In the genomic region with DNA sequence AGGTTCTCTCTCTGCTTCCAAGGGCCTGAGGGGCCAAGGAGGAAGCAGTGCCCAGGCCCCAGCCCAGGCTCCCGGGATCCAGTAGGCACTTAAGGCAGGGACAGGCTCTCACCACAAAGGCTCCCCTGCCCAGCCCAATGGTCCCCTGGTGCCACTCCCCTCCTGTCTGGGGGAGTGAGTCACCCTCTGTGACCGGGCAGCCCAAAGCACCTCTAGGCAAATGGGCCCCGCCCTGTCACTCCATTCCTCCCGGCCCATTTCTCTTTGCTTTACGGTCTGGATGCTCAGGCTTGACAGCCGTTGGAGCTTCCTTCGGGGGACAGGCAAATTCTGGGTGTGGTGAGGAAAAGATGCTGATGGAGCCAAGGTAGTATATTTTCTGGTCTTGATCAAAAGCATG, we compare ENCODE assay signal across 18 cellular contexts. TPM values are rescaled to one million over a fixed set of nuclear protein-coding genes. Genes with fewer than 3 reads are reported as not detected.
DNase-seq lines count a peak whose midpoint lies in the region; ATAC-seq and TF ChIP-seq lines count a peak whose summit lies in the region.
"Had no signal": no experiment of that assay in that cellular context is flagged by ENCODE, and none has a peak within 500 bp of the region (broad histone marks: within the 10 kb centered on the region; RNA-seq: fewer than 3 reads in every experiment).

A gene with protein sequence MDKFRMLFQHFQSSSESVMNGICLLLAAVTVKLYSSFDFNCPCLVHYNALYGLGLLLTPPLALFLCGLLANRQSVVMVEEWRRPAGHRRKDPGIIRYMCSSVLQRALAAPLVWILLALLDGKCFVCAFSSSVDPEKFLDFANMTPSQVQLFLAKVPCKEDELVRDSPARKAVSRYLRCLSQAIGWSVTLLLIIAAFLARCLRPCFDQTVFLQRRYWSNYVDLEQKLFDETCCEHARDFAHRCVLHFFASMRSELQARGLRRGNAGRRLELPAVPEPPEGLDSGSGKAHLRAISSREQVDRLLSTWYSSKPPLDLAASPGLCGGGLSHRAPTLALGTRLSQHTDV (minus strand): TSS at position 106 of the 400 bp plus-strand sequence. CDS start 208 bp downstream, outside the sequence.

- H3K9me2 ChIP-seq in PC-9 (ENCODE audit: insufficient read depth): no peaks in the 10 kb centered on the region

- peaks cover 4% of the 10 kb centered on the region; the same call in 1 of the 2 replicates for H3K79me2 ChIP-seq in PC-9 (ENCODE audit: low read depth)

- peaks cover 9% of the 10 kb centered on the region; the same call in 1 of the 2 replicates for H3F3A ChIP-seq in PC-9 (ENCODE audit: insufficient read depth, low read depth)

- peaks cover 46% of the 10 kb centered on the region for H3K4me1 ChIP-seq in PC-9 (replicated peaks; ENCODE audit: insufficient read depth)
- H3K4me1 ChIP-seq in upper lobe of right lung: no peaks in the 10 kb centered on the region
- peaks cover 0 to 8% (median 3%) of the 10 kb centered on the region in 4 donors for H3K4me1 ChIP-seq in esophagus muscularis mucosa

- peak within 1 kb of the TSS; percentile 59 for H3K27ac Mint-ChIP-seq in T-helper 1 cell treated with Interleukin-12 subunit alpha and Interleukin-12 subunit beta and Interleukin-4 antibody, amounts not matched to agents 30 μg/mL and 1 μg/mL, for 36 hours
- H3K27ac Mint-ChIP-seq: activated CD4-positive, alpha-beta memory T cell treated with anti-CD3 and anti-CD28 coated beads for 36 hours; T-cell had no signal

- no peaks in the 10 kb centered on the region for H3K27me3 ChIP-seq in PC-9 (ENCODE audit: insufficient read depth, low read depth)
- H3K27me3 ChIP-seq in upper lobe of right lung: no peaks in the 10 kb centered on the region
- peaks cover 0 to 6% (median 0%) of the 10 kb centered on the region in 4 donors for H3K27me3 ChIP-seq in esophagus muscularis mucosa
- H3K27me3 ChIP-seq: cardiac muscle cell, heart right ventricle had no signal

- POLR2A ChIA-PET in PC-9 (lab: Charles Lee; ENCODE audit: unreplicated experiment): no interaction called here

- DNase-seq in T-helper 1 cell: no peak
- DNase-seq in PC-9: peak; percentile 80
- DNase-seq in islet precursor cell: peak; percentile 89
- no peak for DNase-seq in upper lobe of right lung
- no peak for DNase-seq in NCI-H2196 (lab: John Stamatoyannopoulos, UW; ENCODE audit: unreplicated experiment)
- no peak for DNase-seq in CD1c-positive myeloid dendritic cell (ENCODE audit: extremely low spot score)
- DNase-seq in esophagus muscularis mucosa (ENCODE audit: extremely low spot score): no peak
- DNase-seq: ACHN; activated CD4-positive, alpha-beta memory T cell treated with anti-CD3 and anti-CD28 coated beads for 36 hours; DMS79 treated with DMSO at 0.1 percent for 48 hours; heart right ventricle; left ventricle myocardium inferior; NCI-H2081; T-cell; tibial artery had no signal

- peaks cover under 1% of the 10 kb centered on the region for H3K36me3 Mint-ChIP-seq in T-helper 1 cell treated with Interleukin-12 subunit alpha and Interleukin-12 subunit beta and Interleukin-4 antibody, amounts not matched to agents 30 μg/mL and 1 μg/mL, for 36 hours (ENCODE audit: low read depth)
- H3K36me3 Mint-ChIP-seq: activated CD4-positive, alpha-beta memory T cell treated with anti-CD3 and anti-CD28 coated beads for 36 hours; T-cell had no signal

- H3K9me3 ChIP-seq in PC-9 (ENCODE audit: insufficient read depth, low read depth) (no peaks in the 10 kb centered on the region), upper lobe of right lung (no peaks in the 10 kb centered on the region), esophagus muscularis mucosa (no peaks in the 10 kb centered on the region)
- H3K9me3 ChIP-seq: heart right ventricle, left ventricle myocardium inferior, tibial artery had no signal

- peak within 1 kb of the TSS; percentile 45 for H3K4me2 ChIP-seq in PC-9

- intact Hi-C loops in PC-9 (cut with micrococcal nuclease; ENCODE audit: unreplicated experiment) (loop anchor here (2.0 to 5.0 kb wide), 2 partner anchors 28 to 37 kb away; no protein-coding TSS in a partner anchor), upper lobe of right lung (cut with DNase I) (no loop called here), esophagus muscularis mucosa (cut with DNase I) (no loop called here)

- H3K27ac ChIP-seq in PC-9: peak within 1 kb of the TSS; percentile 46
- H3K27ac ChIP-seq in upper lobe of right lung: no peak within 1 kb of the TSS
- no peak within 1 kb of the TSS for H3K27ac ChIP-seq in esophagus muscularis mucosa (replicated peaks in 1 of 4)
- H3K27ac ChIP-seq: cardiac muscle cell, heart right ventricle, left ventricle myocardium inferior, tibial artery had no signal

- no peaks in the 10 kb centered on the region for H4K20me1 ChIP-seq in PC-9 (ENCODE audit: insufficient read depth)

- TF ChIP-seq CTCF in PC-9 (conservative IDR thresholded peaks at IDR 0.05): no peak
- no peak for TF ChIP-seq CTCF in upper lobe of right lung (IDR thresholded peaks at IDR 0.05)
- TF ChIP-seq CTCF in esophagus muscularis mucosa (IDR thresholded peaks at IDR 0.05): no peak

- H3K27me3 Mint-ChIP-seq in T-helper 1 cell treated with Interleukin-12 subunit alpha and Interleukin-12 subunit beta and Interleukin-4 antibody, amounts not matched to agents 30 μg/mL and 1 μg/mL, for 36 hours (ENCODE audit: low read depth): no peaks in the 10 kb centered on the region
- H3K27me3 Mint-ChIP-seq: activated CD4-positive, alpha-beta memory T cell treated with anti-CD3 and anti-CD28 coated beads for 36 hours; T-cell had no signal

- H3K4me1 Mint-ChIP-seq in T-helper 1 cell treated with Interleukin-12 subunit alpha and Interleukin-12 subunit beta and Interleukin-4 antibody, amounts not matched to agents 30 μg/mL and 1 μg/mL, for 36 hours (ENCODE audit: low read depth): peaks cover 19% of the 10 kb centered on the region

- no peak within 1 kb of the TSS for H2AFZ ChIP-seq in PC-9

- CTCF ChIA-PET in PC-9 (lab: Charles Lee): no interaction called here

- no peak within 1 kb of the TSS for H3K4me3 Mint-ChIP-seq in T-helper 1 cell treated with Interleukin-12 subunit alpha and Interleukin-12 subunit beta and Interleukin-4 antibody, amounts not matched to agents 30 μg/mL and 1 μg/mL, for 36 hours
- H3K4me3 Mint-ChIP-seq: activated CD4-positive, alpha-beta memory T cell treated with anti-CD3 and anti-CD28 coated beads for 36 hours; T-cell had no signal

- no peak within 1 kb of the TSS for H3K4me3 ChIP-seq in PC-9
- H3K4me3 ChIP-seq in upper lobe of right lung: no peak within 1 kb of the TSS
- no peak within 1 kb of the TSS for H3K4me3 ChIP-seq in esophagus muscularis mucosa
- H3K4me3 ChIP-seq: cardiac muscle cell, heart right ventricle, left ventricle myocardium inferior, tibial artery had no signal

- TF ChIP-seq POLR2A in esophagus muscularis mucosa (IDR thresholded peaks at IDR 0.05; ENCODE audit: low read depth): no peak

- H3K36me3 ChIP-seq in PC-9 (ENCODE audit: low read depth) (no peaks in the 10 kb centered on the region), upper lobe of right lung (no peaks in the 10 kb centered on the region), esophagus muscularis mucosa (no peaks in the 10 kb centered on the region)
- H3K36me3 ChIP-seq: cardiac muscle cell, heart right ventricle, left ventricle myocardium inferior, tibial artery had no signal

- peak; percentile 48 for ATAC-seq in upper lobe of right lung
- ATAC-seq: T-cell had no signal

- TF ChIP-seq EP300 in esophagus muscularis mucosa (IDR thresholded peaks at IDR 0.05): no peak

- no TSS peak for BruUV-seq in PC-9 (replicated peaks; lab: Mats Ljungman, UMichigan)

- WGBS in esophagus muscularis mucosa: 65% methylated on average over 5 of the region's 7 CpGs

- H3K9me3 Mint-ChIP-seq in T-helper 1 cell treated with Interleukin-12 subunit alpha and Interleukin-12 subunit beta and Interleukin-4 antibody, amounts not matched to agents 30 μg/mL and 1 μg/mL, for 36 hours: no peaks in the 10 kb centered on the region
- H3K9me3 Mint-ChIP-seq: activated CD4-positive, alpha-beta memory T cell treated with anti-CD3 and anti-CD28 coated beads for 36 hours; T-cell had no signal

RNA-seq across cellular contexts. Expression of the gene that starts here (rescaled TPM):
- total RNA-seq in PC-9 (2021): 12.5 and 13.1 TPM in 2 replicates
- not detected for total RNA-seq in upper lobe of right lung
- total RNA-seq in esophagus muscularis mucosa: not detected
- total RNA-seq: activated CD4-positive, alpha-beta memory T cell treated with anti-CD3 and anti-CD28 coated beads for 36 hours; cardiac muscle cell; heart right ventricle; left ventricle myocardium inferior; omental fat pad; T-cell had no signal

Comparison
In these comparisons a context has a peak if more than half of its experiments do, and no peak if none do; other contexts are left out.
1. RNA of the gene that starts here (total RNA-seq): 12.5 to 13.1 TPM in PC-9; not detected in upper lobe of right lung (single experiment) and not detected in esophagus muscularis mucosa; every median in the first group is over 10 times any median in the second.
2. Peak in ATAC-seq in upper lobe of right lung; RNA of the gene not detected or under 1 TPM.
3. DNase-seq: peak in PC-9 (2 of 2) and islet precursor cell (single experiment); none in T-helper 1 cell (0 of 5), upper lobe of right lung (single experiment), NCI-H2196 (single experiment), CD1c-positive myeloid dendritic cell (single experiment) and esophagus muscularis mucosa (single experiment).